ENCODE assay signal across 1 cellular context in the genomic region with DNA sequence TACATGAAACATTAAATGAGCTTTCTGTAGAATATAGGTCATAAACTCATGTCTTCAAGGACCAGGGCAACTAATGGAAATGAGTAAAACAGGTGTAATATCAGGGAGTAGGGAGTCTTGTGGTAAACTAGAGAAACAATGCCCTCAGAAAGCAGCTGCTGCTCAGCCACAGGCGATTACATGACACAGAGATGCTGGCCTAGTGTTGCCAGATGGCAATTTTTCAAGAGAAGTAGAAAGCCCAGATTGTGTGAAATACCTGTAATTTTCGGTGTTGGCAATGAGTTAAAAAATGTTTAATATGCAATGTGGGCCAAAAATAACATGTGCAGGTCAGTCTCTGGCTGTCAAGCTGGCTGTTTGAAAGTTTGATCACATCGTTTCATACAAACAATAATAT.
TF ChIP-seq lines count a peak whose summit lies in the region.

No MANE protein-coding gene starts in this region.

TF ChIP-seq in SK-N-SH, 30 proteins besides CTCF, POLR2A, EP300 and RAD21 (continued from another document):
- TF ChIP-seq, protein P1, sequence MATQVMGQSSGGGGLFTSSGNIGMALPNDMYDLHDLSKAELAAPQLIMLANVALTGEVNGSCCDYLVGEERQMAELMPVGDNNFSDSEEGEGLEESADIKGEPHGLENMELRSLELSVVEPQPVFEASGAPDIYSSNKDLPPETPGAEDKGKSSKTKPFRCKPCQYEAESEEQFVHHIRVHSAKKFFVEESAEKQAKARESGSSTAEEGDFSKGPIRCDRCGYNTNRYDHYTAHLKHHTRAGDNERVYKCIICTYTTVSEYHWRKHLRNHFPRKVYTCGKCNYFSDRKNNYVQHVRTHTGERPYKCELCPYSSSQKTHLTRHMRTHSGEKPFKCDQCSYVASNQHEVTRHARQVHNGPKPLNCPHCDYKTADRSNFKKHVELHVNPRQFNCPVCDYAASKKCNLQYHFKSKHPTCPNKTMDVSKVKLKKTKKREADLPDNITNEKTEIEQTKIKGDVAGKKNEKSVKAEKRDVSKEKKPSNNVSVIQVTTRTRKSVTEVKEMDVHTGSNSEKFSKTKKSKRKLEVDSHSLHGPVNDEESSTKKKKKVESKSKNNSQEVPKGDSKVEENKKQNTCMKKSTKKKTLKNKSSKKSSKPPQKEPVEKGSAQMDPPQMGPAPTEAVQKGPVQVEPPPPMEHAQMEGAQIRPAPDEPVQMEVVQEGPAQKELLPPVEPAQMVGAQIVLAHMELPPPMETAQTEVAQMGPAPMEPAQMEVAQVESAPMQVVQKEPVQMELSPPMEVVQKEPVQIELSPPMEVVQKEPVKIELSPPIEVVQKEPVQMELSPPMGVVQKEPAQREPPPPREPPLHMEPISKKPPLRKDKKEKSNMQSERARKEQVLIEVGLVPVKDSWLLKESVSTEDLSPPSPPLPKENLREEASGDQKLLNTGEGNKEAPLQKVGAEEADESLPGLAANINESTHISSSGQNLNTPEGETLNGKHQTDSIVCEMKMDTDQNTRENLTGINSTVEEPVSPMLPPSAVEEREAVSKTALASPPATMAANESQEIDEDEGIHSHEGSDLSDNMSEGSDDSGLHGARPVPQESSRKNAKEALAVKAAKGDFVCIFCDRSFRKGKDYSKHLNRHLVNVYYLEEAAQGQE (IDR thresholded peaks at IDR 0.05; ENCODE audit: low read depth, low read length) = no peak
- TF ChIP-seq TAF1 (IDR thresholded peaks at IDR 0.05; ENCODE audit: borderline replicate concordance, low read depth, low read length) = no peak
- TF ChIP-seq RCOR1 (IDR thresholded peaks at IDR 0.05; ENCODE audit: low read length) = no peak
- TF ChIP-seq, protein P2, sequence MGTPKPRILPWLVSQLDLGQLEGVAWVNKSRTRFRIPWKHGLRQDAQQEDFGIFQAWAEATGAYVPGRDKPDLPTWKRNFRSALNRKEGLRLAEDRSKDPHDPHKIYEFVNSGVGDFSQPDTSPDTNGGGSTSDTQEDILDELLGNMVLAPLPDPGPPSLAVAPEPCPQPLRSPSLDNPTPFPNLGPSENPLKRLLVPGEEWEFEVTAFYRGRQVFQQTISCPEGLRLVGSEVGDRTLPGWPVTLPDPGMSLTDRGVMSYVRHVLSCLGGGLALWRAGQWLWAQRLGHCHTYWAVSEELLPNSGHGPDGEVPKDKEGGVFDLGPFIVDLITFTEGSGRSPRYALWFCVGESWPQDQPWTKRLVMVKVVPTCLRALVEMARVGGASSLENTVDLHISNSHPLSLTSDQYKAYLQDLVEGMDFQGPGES (IDR thresholded peaks at IDR 0.05; ENCODE audit: low read depth, low read length) = no peak
